Comparison of ENCODE assay signal across 18 cellular contexts in genomic region chr1:84712288-84712874, GRCh38. TPM values are rescaled to one million over a fixed set of nuclear protein-coding genes. Genes with fewer than 3 reads are reported as not detected.
DNase-seq lines count a peak whose midpoint lies in the region; ATAC-seq, FAIRE-seq and TF ChIP-seq lines count a peak whose summit lies in the region.
"Had no signal": no experiment of that assay in that cellular context is flagged by ENCODE, and none has a peak within 500 bp of the region (broad histone marks: within the 10 kb centered on the region; RNA-seq: fewer than 3 reads in every experiment).

No MANE protein-coding gene starts in this region.

- H3K9me3 ChIP-seq in adipocyte (ENCODE audit: control insufficient read depth, low read length) = no peaks in the 10 kb centered on the region
- no peaks in the 10 kb centered on the region for H3K9me3 ChIP-seq in small intestine (ENCODE audit: control insufficient read depth, low read depth)
- H3K9me3 ChIP-seq in PC-9 (ENCODE audit: insufficient read depth, low read depth) = no peaks in the 10 kb centered on the region
- H3K9me3 ChIP-seq: upper lobe of left lung had no signal

- no peak for TF ChIP-seq POLR2A in H54 (IDR thresholded peaks at IDR 0.05; ENCODE audit: low read depth, low read length)

- FAIRE-seq in H54 (lab: Jason Lieb, UNC) = peak; percentile 11
- no peak for FAIRE-seq in small intestine (lab: Jason Lieb, UNC)
- FAIRE-seq: frontal cortex, TTC549 had no signal

- intact Hi-C loops in PC-9 (cut with micrococcal nuclease; ENCODE audit: unreplicated experiment) = no loop called here

- CTCF ChIA-PET in PC-9 (lab: Charles Lee) = no interaction called here

- TF ChIP-seq CTCF in fibroblast of mammary gland (conservative IDR thresholded peaks at IDR 0.05; ENCODE audit: control insufficient read depth, insufficient read depth, low read depth, low read length) (no peak), PC-9 (conservative IDR thresholded peaks at IDR 0.05) (no peak)

- no TSS peak for BruUV-seq in PC-9 (replicated peaks; lab: Mats Ljungman, UMichigan)

- H3K36me3 ChIP-seq in adipocyte (ENCODE audit: control insufficient read depth, insufficient read depth, low read length, severe bottlenecking) = no peaks in the 10 kb centered on the region
- H3K36me3 ChIP-seq in small intestine (ENCODE audit: control insufficient read depth in 2 of 2, insufficient read depth in 2 of 2, low read length in 2 of 2) = no peaks in the 10 kb centered on the region
- no peaks in the 10 kb centered on the region for H3K36me3 ChIP-seq in PC-9 (ENCODE audit: low read depth)
- H3K36me3 ChIP-seq: upper lobe of left lung had no signal

- no peak overlapping the region for H3K4me2 ChIP-seq in PC-9

- DNase-seq in H54 (ENCODE audit: insufficient read length, low spot score) (no peak), adipocyte (ENCODE audit: low read depth) (peak; percentile 60), fibroblast of mammary gland (ENCODE audit: low read depth) (peak; percentile 86), small intestine (peak; percentile 15), PC-9 (no peak), NCI-H1105 treated with DMSO at 0.1 percent for 48 hours (lab: John Stamatoyannopoulos, UW) (no peak)
- DNase-seq: activated T-cell treated with anti-CD3 and anti-CD28 coated beads, Interleukin-2, amount 50 U/mL, for 24 hours; C1 segment of cervical spinal cord; caudate nucleus; DMS79; effector CD8-positive, alpha-beta T cell; NCI-H2081; stimulated activated naive CD4-positive, alpha-beta T cell had no signal

- 81 to 93% (median 87%) methylated on average over 3 of the region's 3 CpGs for WGBS in small intestine, 3 donors

- H3K27ac ChIP-seq in small intestine (ENCODE audit: low read depth in 1 of 2, low read length in 1 of 2) (no peak overlapping the region), PC-9 (no peak overlapping the region)
- H3K27ac ChIP-seq: upper lobe of left lung had no signal

- H3K4me3 ChIP-seq in adipocyte (ENCODE audit: low read length) (no peak overlapping the region), fibroblast of mammary gland (ENCODE audit: control insufficient read depth, low read depth, low read length) (no peak overlapping the region), small intestine (ENCODE audit: low read depth in 1 of 2, low read length in 2 of 2) (no peak overlapping the region), PC-9 (no peak overlapping the region)
- H3K4me3 ChIP-seq: upper lobe of left lung had no signal

- H3K27me3 ChIP-seq in adipocyte (replicated peaks; ENCODE audit: control insufficient read depth, insufficient read depth, low read length) = no peaks in the 10 kb centered on the region
- no peaks in the 10 kb centered on the region for H3K27me3 ChIP-seq in small intestine (ENCODE audit: control insufficient read depth in 2 of 2, insufficient read depth in 2 of 2, low read length in 2 of 2)
- no peaks in the 10 kb centered on the region for H3K27me3 ChIP-seq in PC-9 (ENCODE audit: insufficient read depth, low read depth)
- H3K27me3 ChIP-seq: upper lobe of left lung had no signal

- H3K79me2 ChIP-seq in PC-9 (ENCODE audit: low read depth) = no peaks in the 10 kb centered on the region

- POLR2A ChIA-PET in PC-9 (lab: Charles Lee; ENCODE audit: unreplicated experiment) = no interaction called here

- H3K4me1 ChIP-seq in adipocyte (ENCODE audit: control insufficient read depth, insufficient read depth, low read length) = peaks cover 11% of the 10 kb centered on the region
- H3K4me1 ChIP-seq in small intestine (ENCODE audit: control insufficient read depth in 2 of 2, insufficient read depth in 1 of 2, low read depth in 1 of 2, low read length in 1 of 2) = peaks cover 0 to 2% of the 10 kb centered on the region in 2 donors
- H3K4me1 ChIP-seq in PC-9 (replicated peaks; ENCODE audit: insufficient read depth) = no peaks in the 10 kb centered on the region
- H3K4me1 ChIP-seq: upper lobe of left lung had no signal

- H3K9me2 ChIP-seq in PC-9 (ENCODE audit: insufficient read depth) = no peaks in the 10 kb centered on the region

- H3K9ac ChIP-seq in adipocyte (ENCODE audit: low read length) = no peak overlapping the region

- no peak overlapping the region for H2AFZ ChIP-seq in PC-9

- no peaks in the 10 kb centered on the region for H4K20me1 ChIP-seq in PC-9 (ENCODE audit: insufficient read depth)

- no peaks in the 10 kb centered on the region for H3F3A ChIP-seq in PC-9 (ENCODE audit: insufficient read depth, low read depth)

- ATAC-seq in HG02798 (IDR thresholded peaks at IDR 0.05; ENCODE audit: poor library complexity, unreplicated experiment) (no peak), HG03571 (IDR thresholded peaks at IDR 0.05; ENCODE audit: unreplicated experiment) (no peak)

RNA-seq across cellular contexts. Expression of gene SSX2IP, which starts 22.1 kb away (rescaled TPM):
- polyA plus RNA-seq in small intestine = 10 to 100 TPM in 2 of 3 donors, 1 to 10 TPM in 1; 5.7 to 15.7 (median 11.6) TPM
- 16.4 and 20.7 TPM in 2 replicates for total RNA-seq in PC-9 (2021)

Comparison
In these comparisons a context has a peak if more than half of its experiments do, and no peak if none do; other contexts are left out.
1. DNase-seq: peak in adipocyte (single experiment), fibroblast of mammary gland (single experiment) and small intestine (single experiment); none in H54 (single experiment), PC-9 (0 of 2) and NCI-H1105 treated with DMSO at 0.1 percent for 48 hours (single experiment).